8 cellular contexts compared by ENCODE assay signal in genomic region chr6:27720607-27721580, GRCh38.
DNase-seq lines count a peak whose midpoint lies in the region; ATAC-seq and TF ChIP-seq lines count a peak whose summit lies in the region.

No MANE protein-coding gene starts in this region.

- no peaks in the 10 kb centered on the region for H3K79me2 ChIP-seq in ACC112 (ENCODE audit: control insufficient read depth, insufficient read depth, low read length, unreplicated experiment)

- H3K4me1 ChIP-seq in ACC112 (ENCODE audit: control insufficient read depth, insufficient read depth, low read length, unreplicated experiment) (peaks cover 6% of the 10 kb centered on the region), foreskin keratinocyte (peaks cover 13% of the 10 kb centered on the region), sigmoid colon (no peaks in the 10 kb centered on the region)

- H3K27ac Mint-ChIP-seq in Calu3 (ENCODE audit: unreplicated experiment) = no peak overlapping the region

- TF ChIP-seq CTCF in GM12873 (IDR thresholded peaks at IDR 0.05; ENCODE audit: insufficient read depth, low read depth, low read length, missing control alignments) (peak; percentile 14), foreskin keratinocyte (conservative IDR thresholded peaks at IDR 0.05) (peak; percentile 52), sigmoid colon (IDR thresholded peaks at IDR 0.05) (no peak), Calu3 (IDR thresholded peaks at IDR 0.05; ENCODE audit: unreplicated experiment) (no peak)

- H3K27me3 ChIP-seq in ACC112 (ENCODE audit: insufficient read depth, low read length) (no peaks in the 10 kb centered on the region), foreskin keratinocyte (no peaks in the 10 kb centered on the region), sigmoid colon (peaks cover 0 to 34% (median 0%) of the 10 kb centered on the region in 3 donors)

- peaks cover 6% of the 10 kb centered on the region for H3K4me1 Mint-ChIP-seq in Calu3 (ENCODE audit: low read depth, unreplicated experiment)

- ATAC-seq in foreskin keratinocyte (peak; percentile 88), GM21390 (IDR thresholded peaks at IDR 0.05; ENCODE audit: unreplicated experiment) (no peak)

- no peak for TF ChIP-seq EP300 in sigmoid colon (IDR thresholded peaks at IDR 0.05)

- H3K9me3 Mint-ChIP-seq in Calu3 (ENCODE audit: low read depth, unreplicated experiment) = no peaks in the 10 kb centered on the region

- intact Hi-C loops in sigmoid colon (cut with DNase I) = no loop called here
- intact Hi-C loops in Calu3 (cut with micrococcal nuclease; ENCODE audit: unreplicated experiment) = no loop called here

- no peaks in the 10 kb centered on the region for H3K36me3 ChIP-seq in ACC112 (ENCODE audit: insufficient read depth, low read length)
- no peaks in the 10 kb centered on the region for H3K36me3 ChIP-seq in sigmoid colon

- no peak for TF ChIP-seq POLR2A in sigmoid colon (IDR thresholded peaks at IDR 0.05)

- no peak overlapping the region for H2AFZ ChIP-seq in ACC112 (ENCODE audit: low read length, unreplicated experiment)

- H3K36me3 Mint-ChIP-seq in Calu3 (ENCODE audit: insufficient read depth, unreplicated experiment) = peaks cover 6% of the 10 kb centered on the region

- WGBS in sigmoid colon, 2 donors = 45 to 67% methylated on average over 19 of the region's 19 CpGs

- CTCF ChIA-PET in Calu3 (lab: Charles Lee) = interaction anchor here (1.3 kb wide), 1 partner anchor 31 kb away, joined by 3 read pairs; no protein-coding TSS in a partner anchor

- H3K4me3 Mint-ChIP-seq in Calu3 (ENCODE audit: low read depth, unreplicated experiment) = no peak overlapping the region

- no TSS peak for BruUV-seq in Calu3 (replicated peaks; lab: Mats Ljungman, UMichigan)

- H3K27me3 Mint-ChIP-seq in Calu3 (ENCODE audit: unreplicated experiment) = no peaks in the 10 kb centered on the region

- H3K4me3 ChIP-seq in ACC112 (ENCODE audit: low read depth, low read length) = peak overlapping the region; percentile 67
- no peak overlapping the region for H3K4me3 ChIP-seq in sigmoid colon

- DNase-seq in SW480 (ENCODE audit: low spot score) = peak; percentile 3
- peak; percentile 92 to 97 for DNase-seq in foreskin keratinocyte
- no peak for DNase-seq in sigmoid colon
- DNase-seq in Calu3 = no peak
- DNase-seq in cerebellar nuclear complex (lab: John Stamatoyannopoulos, UW) = no peak

- H3K9me3 ChIP-seq in sigmoid colon = no peaks in the 10 kb centered on the region

- H3K27ac ChIP-seq in ACC112 (ENCODE audit: low read depth, low read length) (no peak overlapping the region), foreskin keratinocyte (peak overlapping the region; percentile 91), sigmoid colon (no peak overlapping the region)

Comparison
In these comparisons a context has a peak if more than half of its experiments do, and no peak if none do; other contexts are left out.
1. CTCF ChIP-seq: peak in GM12873 (single experiment) and foreskin keratinocyte (single experiment); none in sigmoid colon (0 of 4) and Calu3 (single experiment).
2. DNase-seq: peak in SW480 (single experiment) and foreskin keratinocyte (2 of 2); none in sigmoid colon (single experiment), Calu3 (single experiment) and cerebellar nuclear complex (0 of 2).